5 cellular contexts compared by ENCODE assay signal in the genomic region with DNA sequence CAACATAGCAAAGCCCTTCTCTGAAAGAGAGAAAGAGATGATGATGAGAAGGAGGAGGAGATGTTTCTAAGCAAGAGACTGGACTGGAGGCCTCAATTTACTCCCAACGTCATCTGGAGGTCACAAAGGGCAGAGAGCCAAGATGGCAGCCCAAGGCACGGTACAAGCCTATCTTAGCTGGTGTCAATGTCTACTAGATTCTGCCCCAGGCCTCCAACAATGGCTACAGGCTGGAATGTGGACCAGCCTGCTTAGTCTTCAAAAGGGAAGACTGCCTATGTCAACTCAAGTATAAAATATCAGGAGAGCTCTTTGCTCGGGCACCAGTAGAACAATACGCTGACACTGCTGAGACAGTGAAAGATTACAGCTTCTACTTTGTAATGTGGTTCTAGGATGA.
"Had no signal": no experiment of that assay in that cellular context is flagged by ENCODE, and none has a peak within 500 bp of the region (broad histone marks: within the 10 kb centered on the region; RNA-seq: fewer than 3 reads in every experiment).

No MANE protein-coding gene starts in this region.

- ATAC-seq: GM23338, K562 had no signal

- DNase-seq: H9, HCEC 1CT, IMR-90 had no signal

- H3K4me2 ChIP-seq: GM23338 had no signal

- H2AFZ ChIP-seq: GM23338 had no signal

- H3K4me3 ChIP-seq: GM23338, K562 had no signal
